In the genomic region with DNA sequence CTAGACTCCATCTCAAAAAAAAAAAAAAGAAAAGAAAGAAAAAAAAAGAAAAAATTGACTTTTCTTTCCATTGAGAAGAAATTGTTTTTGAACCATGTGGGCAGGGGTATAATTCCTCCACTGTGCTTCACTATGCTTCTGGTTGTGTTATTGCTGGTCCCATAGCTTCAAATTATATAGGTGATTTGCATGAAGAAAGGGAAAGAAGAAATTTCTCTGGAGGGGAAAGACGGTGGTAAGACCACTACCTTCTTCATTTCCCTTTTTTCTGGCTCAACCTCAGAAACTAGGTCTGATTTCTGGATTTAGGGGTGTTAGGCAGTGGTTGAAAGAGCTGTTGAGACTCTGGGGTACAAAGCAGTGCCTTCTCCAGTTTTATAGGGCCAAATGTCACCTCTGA, we compare ENCODE assay signal across 18 cellular contexts. TPM values are rescaled to one million over a fixed set of nuclear protein-coding genes. Genes with fewer than 3 reads are reported as not detected.
DNase-seq lines count a peak whose midpoint lies in the region; ATAC-seq and TF ChIP-seq lines count a peak whose summit lies in the region.
"Had no signal": no experiment of that assay in that cellular context is flagged by ENCODE, and none has a peak within 500 bp of the region (broad histone marks: within the 10 kb centered on the region; RNA-seq: fewer than 3 reads in every experiment).

No MANE protein-coding gene starts in this region.

- H3K4me3 ChIP-seq in OCI-LY3 (ENCODE audit: low read length), result no peak overlapping the region
- H3K4me3 ChIP-seq: BLaER1 had no signal

- H3K36me3 Mint-ChIP-seq in stimulated activated naive B cell treated with anti-CD40 and anti-IgM and Interleukin-4, amounts not matched to agents 10 μg/mL and 1 μg/mL and 100 μg/mL, for 72 hours, result no peaks in the 10 kb centered on the region
- no peaks in the 10 kb centered on the region for H3K36me3 Mint-ChIP-seq in mesothelial cell of epicardium
- H3K36me3 Mint-ChIP-seq: CD8-positive, alpha-beta T cell had no signal

- DNase-seq in stimulated activated naive B cell treated with anti-CD40 and anti-IgM and Interleukin-4, amounts not matched to agents 10 μg/mL and 1 μg/mL and 100 μg/mL, for 72 hours, result no peak
- DNase-seq in occipital lobe (lab: John Stamatoyannopoulos, UW), result no peak
- no peak for DNase-seq in mesothelial cell of epicardium (ENCODE audit: low spot score in 2 of 2, unreplicated experiment in 2 of 2)
- DNase-seq: 8988T; ACHN; BE2C; C1 segment of cervical spinal cord; Caco-2; Calu3; CD4-positive, alpha-beta T cell; CD8-positive, alpha-beta T cell; DMS79 treated with DMSO at 0.1 percent for 48 hours; GF-D8 had no signal

- H3K27ac ChIP-seq in OCI-LY3 (ENCODE audit: low read length), result no peak overlapping the region
- H3K27ac ChIP-seq: BLaER1 had no signal

- ATAC-seq in GM19328 (IDR thresholded peaks at IDR 0.05; ENCODE audit: unreplicated experiment), result peak; percentile 52
- peak; percentile 51 to 72 for ATAC-seq in stimulated activated naive B cell treated with anti-CD40 and anti-IgM and Interleukin-4, amounts not matched to agents 10 μg/mL and 1 μg/mL and 100 μg/mL, for 72 hours (replicated peaks)
- ATAC-seq in GM19397 (IDR thresholded peaks at IDR 0.05; ENCODE audit: unreplicated experiment), result no peak
- ATAC-seq: CD8-positive, alpha-beta T cell had no signal

- H3K9me3 ChIP-seq in OCI-LY3 (ENCODE audit: insufficient read depth, low read length), result no peaks in the 10 kb centered on the region
- H3K9me3 ChIP-seq: BE2C, BLaER1, Caco-2 had no signal

- H3K27ac Mint-ChIP-seq in stimulated activated naive B cell treated with anti-CD40 and anti-IgM and Interleukin-4, amounts not matched to agents 10 μg/mL and 1 μg/mL and 100 μg/mL, for 72 hours, result no peak overlapping the region
- H3K27ac Mint-ChIP-seq in mesothelial cell of epicardium, result no peak overlapping the region
- H3K27ac Mint-ChIP-seq: CD4-positive, alpha-beta T cell; CD8-positive, alpha-beta T cell had no signal

- H3K9ac ChIP-seq in OCI-LY3 (ENCODE audit: low read length), result no peak overlapping the region
- H3K9ac ChIP-seq: BLaER1 had no signal

- H3K4me3 Mint-ChIP-seq in stimulated activated naive B cell treated with anti-CD40 and anti-IgM and Interleukin-4, amounts not matched to agents 10 μg/mL and 1 μg/mL and 100 μg/mL, for 72 hours, result no peak overlapping the region
- no peak overlapping the region for H3K4me3 Mint-ChIP-seq in mesothelial cell of epicardium
- H3K4me3 Mint-ChIP-seq: CD4-positive, alpha-beta T cell; CD8-positive, alpha-beta T cell had no signal

- peaks cover 2 to 5% of the 10 kb centered on the region in 2 donors for H3K4me1 Mint-ChIP-seq in stimulated activated naive B cell treated with anti-CD40 and anti-IgM and Interleukin-4, amounts not matched to agents 10 μg/mL and 1 μg/mL and 100 μg/mL, for 72 hours
- no peaks in the 10 kb centered on the region for H3K4me1 Mint-ChIP-seq in mesothelial cell of epicardium

- H3K4me1 ChIP-seq in OCI-LY3 (ENCODE audit: low read length), result peaks cover 23% of the 10 kb centered on the region
- H3K4me1 ChIP-seq: BE2C, BLaER1 had no signal

- peaks cover 12 to 26% of the 10 kb centered on the region in 2 donors for H3K27me3 Mint-ChIP-seq in stimulated activated naive B cell treated with anti-CD40 and anti-IgM and Interleukin-4, amounts not matched to agents 10 μg/mL and 1 μg/mL and 100 μg/mL, for 72 hours
- no peaks in the 10 kb centered on the region for H3K27me3 Mint-ChIP-seq in mesothelial cell of epicardium (ENCODE audit: low read depth)

- H2AFZ ChIP-seq in OCI-LY3 (ENCODE audit: low read depth, low read length), result no peak overlapping the region

- H3K36me3 ChIP-seq in OCI-LY3 (replicated peaks; ENCODE audit: low read depth, low read length), result no peaks in the 10 kb centered on the region
- H3K36me3 ChIP-seq: BE2C, BLaER1 had no signal

- H3K9me3 Mint-ChIP-seq in stimulated activated naive B cell treated with anti-CD40 and anti-IgM and Interleukin-4, amounts not matched to agents 10 μg/mL and 1 μg/mL and 100 μg/mL, for 72 hours, result no peaks in the 10 kb centered on the region
- H3K9me3 Mint-ChIP-seq in mesothelial cell of epicardium, result no peaks in the 10 kb centered on the region
- H3K9me3 Mint-ChIP-seq: CD4-positive, alpha-beta T cell; CD8-positive, alpha-beta T cell had no signal

- TF ChIP-seq CTCF in OCI-LY3 (IDR thresholded peaks at IDR 0.05; ENCODE audit: low read depth, low read length), result no peak
- no peak for TF ChIP-seq CTCF in mesothelial cell of epicardium (IDR thresholded peaks at IDR 0.05; ENCODE audit: unreplicated experiment)

- peak overlapping the region; percentile 20; the same call in 1 of the 2 replicates for H3K4me2 ChIP-seq in OCI-LY3 (ENCODE audit: low read length)
- H3K4me2 ChIP-seq: BLaER1 had no signal

- 0 out of 2 replicates have a peak, but pooled peaks cover 3% of the 10 kb centered on the region for H3K27me3 ChIP-seq in OCI-LY3 (ENCODE audit: low read depth, low read length)
- H3K27me3 ChIP-seq: BE2C, BLaER1 had no signal

- H3K79me2 ChIP-seq in OCI-LY3 (ENCODE audit: low read length), result no peaks in the 10 kb centered on the region

- H4K20me1 ChIP-seq in OCI-LY3 (ENCODE audit: insufficient read depth, low read length), result no peaks in the 10 kb centered on the region
- H4K20me1 ChIP-seq: BLaER1 had no signal

RNA-seq across cellular contexts. Expression of a gene that starts 29.3 kb away (rescaled TPM):
- 0.47 TPM for total RNA-seq in occipital lobe
- total RNA-seq in mesothelial cell of epicardium, result not detected in 3 replicates
- total RNA-seq: A673; Calu3; CD4-positive, alpha-beta T cell; CD8-positive, alpha-beta T cell had no signal
